ENCODE assay signal across 9 cellular contexts in genomic region chr5:124524552-124525232, GRCh38.
A peak's percentile ranks its signal among the peaks of the same experiment; 100 is the strongest.
DNase-seq lines count a peak whose midpoint lies in the region; ATAC-seq, FAIRE-seq and TF ChIP-seq lines count a peak whose summit lies in the region.
"Had no signal": no experiment of that assay in that cellular context is flagged by ENCODE, and none has a peak within 500 bp of the region (broad histone marks: within the 10 kb centered on the region; RNA-seq: fewer than 3 reads in every experiment).

No MANE protein-coding gene starts in this region.

- FAIRE-seq in D721Med (lab: Jason Lieb, UNC), result no peak
- FAIRE-seq: RCC 7860 had no signal

- no peaks in the 10 kb centered on the region for H3K36me3 ChIP-seq in GM06990 (ENCODE audit: control insufficient read depth, insufficient read depth, low read length)

- peak; percentile 64 for DNase-seq in GM06990 (ENCODE audit: extremely low read depth, insufficient read length)
- peak; percentile 72 for DNase-seq in NCI-H146 (lab: John Stamatoyannopoulos, UW)
- no peak for DNase-seq in activated CD4-positive, alpha-beta T cell treated with anti-CD3 and anti-CD28 coated beads, Interleukin-2, amount 50 U/mL, for 48 hours
- no peak for DNase-seq in H4 (ENCODE audit: low spot score)
- no peak for DNase-seq in foreskin melanocyte
- no peak for DNase-seq in D721Med (ENCODE audit: insufficient read length, low spot score)

- no peaks in the 10 kb centered on the region for H3K27me3 ChIP-seq in GM06990 (replicated peaks; ENCODE audit: control insufficient read depth, insufficient read depth, low read length)

- H3K4me3 ChIP-seq in GM06990 (replicated peaks; ENCODE audit: low read depth, low read length), result no peak overlapping the region

- ATAC-seq in GM19324 (IDR thresholded peaks at IDR 0.05; ENCODE audit: low FRiP score, unreplicated experiment) (peak; percentile 94), HG02943 (IDR thresholded peaks at IDR 0.05; ENCODE audit: low read depth, unreplicated experiment) (peak; percentile 98)

- peak; percentile 44 for TF ChIP-seq CTCF in GM06990 (IDR thresholded peaks at IDR 0.05; ENCODE audit: insufficient read depth, low read length, poor library complexity, severe bottlenecking)
- TF ChIP-seq CTCF in D721Med (IDR thresholded peaks at IDR 0.05; ENCODE audit: insufficient read depth, missing control alignments), result no peak

Comparison
In these comparisons a context has a peak if more than half of its experiments do, and no peak if none do; other contexts are left out.
1. DNase-seq: peak in GM06990 (single experiment) and NCI-H146 (single experiment); none in activated CD4-positive, alpha-beta T cell treated with anti-CD3 and anti-CD28 coated beads, Interleukin-2, amount 50 U/mL, for 48 hours (0 of 2), H4 (single experiment), foreskin melanocyte (single experiment) and D721Med (single experiment).